In genomic region chr5:151219789-151220188, GRCh38 we compare ENCODE assay signal across 12 cellular contexts. TPM values are rescaled to one million over a fixed set of nuclear protein-coding genes. Genes with fewer than 3 reads are reported as not detected.
DNase-seq lines count a peak whose midpoint lies in the region; ATAC-seq and TF ChIP-seq lines count a peak whose summit lies in the region.
"Had no signal": no experiment of that assay in that cellular context is flagged by ENCODE, and none has a peak within 500 bp of the region (broad histone marks: within the 10 kb centered on the region; RNA-seq: fewer than 3 reads in every experiment).

No MANE protein-coding gene starts in this region.

- intact Hi-C loops in cardiac septum (cut with DNase I), result no loop called here
- intact Hi-C loops in transverse colon (cut with DNase I; ENCODE audit: low total_unique reads), result loop anchor here (5.0 kb wide), 1 partner anchor 42 kb away; no protein-coding TSS in a partner anchor
- intact Hi-C loops in tibial artery (cut with DNase I; ENCODE audit: low total_unique reads), result no loop called here

- peak in 1 of 2 donors; percentile 25 for DNase-seq in cardiac muscle cell (ENCODE audit: low read depth in 1 of 2, low spot score in 1 of 2)
- no peak for DNase-seq in cardiac septum (ENCODE audit: low spot score)
- no peak for DNase-seq in T-helper 17 cell
- peak in 1 of 2 donors; percentile 31 for DNase-seq in foreskin fibroblast
- DNase-seq in transverse colon, result no peak
- no peak for DNase-seq in SHP77 treated with DMSO at 0.1 percent for 48 hours (lab: John Stamatoyannopoulos, UW)
- no peak for DNase-seq in DMS153 (lab: John Stamatoyannopoulos, UW)
- DNase-seq in tibial artery, result no peak
- DNase-seq: activated naive CD4-positive, alpha-beta T cell treated with anti-CD3 and anti-CD28 coated beads, Interleukin-2, amount 50 U/mL, for 16 hours; lower lobe of right lung; T-helper 9 cell had no signal

- no peak overlapping the region for H3K4me3 ChIP-seq in cardiac muscle cell
- H3K4me3 ChIP-seq in foreskin fibroblast (ENCODE audit: low read depth in 1 of 2, low read length in 2 of 2), result no peak overlapping the region
- H3K4me3 ChIP-seq in transverse colon, result no peak overlapping the region
- H3K4me3 ChIP-seq in tibial artery, result no peak overlapping the region
- H3K4me3 ChIP-seq: lower lobe of right lung had no signal

- TF ChIP-seq CTCF in cardiac muscle cell (IDR thresholded peaks at IDR 0.05; ENCODE audit: low read depth, low read length) (peak; percentile 50), foreskin fibroblast (IDR thresholded peaks at IDR 0.05; ENCODE audit: low read depth, low read length) (peak; percentile 24), transverse colon (IDR thresholded peaks at IDR 0.05) (peak in 1 of 5 experiments; percentile 9), tibial artery (IDR thresholded peaks at IDR 0.05) (no peak)

- 76% methylated on average over 6 to 7 of the region's 7 CpGs for whole genome bisulfite sequencing in transverse colon (ENCODE audit: low coverage in 1 of 2), 2 donors

- H3K27ac Mint-ChIP-seq in T-helper 17 cell, result peak overlapping the region; percentile 100

- H3K27me3 ChIP-seq in cardiac muscle cell (no peaks in the 10 kb centered on the region), transverse colon (no peaks in the 10 kb centered on the region), tibial artery (no peaks in the 10 kb centered on the region)

- H3K4me1 Mint-ChIP-seq in T-helper 17 cell, result peaks cover 73% of the 10 kb centered on the region

- H3K36me3 Mint-ChIP-seq in T-helper 17 cell (ENCODE audit: low read depth), result peaks cover 5% of the 10 kb centered on the region

- H3K27ac ChIP-seq in cardiac muscle cell, result no peak overlapping the region
- H3K27ac ChIP-seq in transverse colon, result peak overlapping the region; percentile 85 to 95 (median 92)
- H3K27ac ChIP-seq in tibial artery, result no peak overlapping the region
- H3K27ac ChIP-seq: epithelial cell of prostate had no signal

- no peaks in the 10 kb centered on the region for H3K27me3 Mint-ChIP-seq in T-helper 17 cell

- H3K9me3 ChIP-seq in cardiac muscle cell (ENCODE audit: low read depth), result no peaks in the 10 kb centered on the region
- H3K9me3 ChIP-seq in T-helper 17 cell (ENCODE audit: control insufficient read depth, low read length, poor library complexity, severe bottlenecking), result no peaks in the 10 kb centered on the region
- no peaks in the 10 kb centered on the region for H3K9me3 ChIP-seq in transverse colon
- no peaks in the 10 kb centered on the region for H3K9me3 ChIP-seq in tibial artery
- H3K9me3 ChIP-seq: lower lobe of right lung had no signal

- H3K4me3 Mint-ChIP-seq in T-helper 17 cell, result peak overlapping the region; percentile 59

- no peak for ATAC-seq in T-helper 17 cell
- ATAC-seq: lower lobe of right lung had no signal

- in situ Hi-C loops in transverse colon (cut with MboI; ENCODE audit: low pct_ligation_motif_present in 1 of 4, low pct_unique_long_range_greater_than_20kb in 1 of 4, low sequenced_read_pairs in 3 of 4), result no loop called here

- no peaks in the 10 kb centered on the region for H3K36me3 ChIP-seq in cardiac muscle cell
- H3K36me3 ChIP-seq in transverse colon, result no peaks in the 10 kb centered on the region
- H3K36me3 ChIP-seq in tibial artery, result no peaks in the 10 kb centered on the region

- TF ChIP-seq POLR2A in transverse colon (IDR thresholded peaks at IDR 0.05), result no peak

- H3K4me1 ChIP-seq in cardiac muscle cell (ENCODE audit: low read depth), result peaks cover 24% of the 10 kb centered on the region
- peaks cover 11 to 67% (median 42%) of the 10 kb centered on the region in 4 donors for H3K4me1 ChIP-seq in transverse colon
- H3K4me1 ChIP-seq in tibial artery, result peaks cover 0 to 47% (median 35%) of the 10 kb centered on the region in 4 donors

- TF ChIP-seq EP300 in transverse colon (IDR thresholded peaks at IDR 0.05; ENCODE audit: low read depth), result no peak

RNA-seq across cellular contexts. Expression of gene CCDC69, which starts 4.1 kb away (rescaled TPM):
- 85.4 and 104 TPM in 2 replicates for total RNA-seq in cardiac muscle cell
- polyA plus RNA-seq in cardiac muscle cell, result 70.4 and 102 TPM in 2 replicates
- total RNA-seq in cardiac septum, result 116 TPM
- 10 to 100 TPM; 74.7 to 82.5 TPM for total RNA-seq in T-helper 17 cell
- 10 to 100 TPM; 37.7 to 89.2 (median 62.1) TPM for total RNA-seq in transverse colon

RNA-seq across cellular contexts. Expression of gene GM2A, which starts 33.2 kb away (rescaled TPM):
- total RNA-seq in cardiac muscle cell (53.7 and 56.3 TPM in 2 replicates), cardiac septum (29.4 TPM), T-helper 17 cell (10 to 100 TPM in 1 of 2 donors, 1 to 10 TPM in 1; 6.0 to 13.4 TPM), transverse colon (10 to 100 TPM in 2 of 4 donors, 1 to 10 TPM in 2; 5.6 to 19.5 (median 11.2) TPM)
- 34.3 and 36.5 TPM in 2 replicates for polyA plus RNA-seq in cardiac muscle cell

Comparison
In these comparisons a context has a peak if more than half of its experiments do, and no peak if none do; other contexts are left out.
1. H3K27ac ChIP-seq: peak in transverse colon (4 of 4); none in cardiac muscle cell (single experiment) and tibial artery (0 of 2).
2. CTCF ChIP-seq: peak in cardiac muscle cell (single experiment) and foreskin fibroblast (single experiment); none in tibial artery (0 of 2).